In the genomic region with DNA sequence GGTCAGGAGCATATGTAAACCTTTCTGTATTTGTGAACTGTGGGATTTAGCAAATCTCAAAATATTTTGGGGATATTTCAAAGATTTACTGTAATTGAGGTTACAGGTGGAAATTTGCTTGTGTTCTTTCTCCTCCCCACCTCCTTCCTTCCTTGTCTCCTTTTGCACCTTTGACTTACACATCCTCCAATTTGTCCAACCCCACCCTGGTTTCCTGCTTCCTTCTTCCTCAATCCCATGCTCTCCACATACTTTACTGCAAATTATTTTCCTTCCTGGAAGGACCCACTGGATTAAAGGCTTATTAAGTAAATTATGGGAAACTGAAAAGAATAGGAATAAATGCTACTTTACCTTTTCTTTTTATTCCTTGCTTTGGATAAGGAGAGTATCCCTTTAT, we compare ENCODE assay signal across 7 cellular contexts.
"Had no signal": no experiment of that assay in that cellular context is flagged by ENCODE, and none has a peak within 500 bp of the region (broad histone marks: within the 10 kb centered on the region; RNA-seq: fewer than 3 reads in every experiment).

No MANE protein-coding gene starts in this region.

- H3K4me3 ChIP-seq: GM23338 had no signal

- DNase-seq: H9, HCEC 1CT had no signal

- H3K27ac ChIP-seq: HL-60 had no signal

- H3K27ac Mint-ChIP-seq: GM23338, H9 had no signal

- H3K27me3 Mint-ChIP-seq: IgD-negative memory B cell had no signal

- FAIRE-seq: H1, HepG2 had no signal

- H3K4me3 Mint-ChIP-seq: GM23338, H9, IgD-negative memory B cell had no signal

- H3K4me1 Mint-ChIP-seq: H9 had no signal

- ATAC-seq: GM23338, HepG2 had no signal
